ENCODE assay signal across 8 cellular contexts in genomic region chr1:109655624-109656519, GRCh38. TPM values are rescaled to one million over a fixed set of nuclear protein-coding genes. Genes with fewer than 3 reads are reported as not detected.
DNase-seq lines count a peak whose midpoint lies in the region; ATAC-seq and TF ChIP-seq lines count a peak whose summit lies in the region.

TSS of gene GSTM4 (plus strand) at chr1:109656099. CDS start at chr1:109656390, 291 bp downstream.

- DNase-seq in Daoy (ENCODE audit: low read depth), result peak; percentile 96
- peak; percentile 42 for DNase-seq in Jurkat, Clone E6-1 (ENCODE audit: low read depth, low spot score)
- peak; percentile 69 to 70 for DNase-seq in activated naive CD4-positive, alpha-beta T cell treated with anti-CD3 and anti-CD28 coated beads, Interleukin-2, amount 50 U/mL, for 72 hours (ENCODE audit: low spot score in 2 of 2)
- DNase-seq in head of caudate nucleus, result peak; percentile 66 to 94 (median 83)
- DNase-seq in osteoblast (ENCODE audit: insufficient read length, low spot score, missing footprints), result peak; percentile 94
- DNase-seq in testis, result peak; percentile 93

- no peak for TF ChIP-seq POLR2A in testis (IDR thresholded peaks at IDR 0.05)

- H3K79me2 ChIP-seq in osteoblast (ENCODE audit: insufficient read depth, low read length), result no peaks in the 10 kb centered on the region

- H3K9me3 ChIP-seq in osteoblast (ENCODE audit: low read depth, low read length) (no peaks in the 10 kb centered on the region), testis (no peaks in the 10 kb centered on the region)

- intact Hi-C loops in head of caudate nucleus (cut with DNase I), result no loop called here
- intact Hi-C loops in testis (cut with DNase I; ENCODE audit: low total_unique reads), result no loop called here

- H3K36me3 Mint-ChIP-seq in activated naive CD4-positive, alpha-beta T cell treated with anti-CD3 and anti-CD28 coated beads, Interleukin-2, amount 50 U/mL, for 72 hours, result no peaks in the 10 kb centered on the region

- no peaks in the 10 kb centered on the region for H3K9me3 Mint-ChIP-seq in activated naive CD4-positive, alpha-beta T cell treated with anti-CD3 and anti-CD28 coated beads, Interleukin-2, amount 50 U/mL, for 72 hours

- no peaks in the 10 kb centered on the region for H4K20me1 ChIP-seq in osteoblast (ENCODE audit: insufficient read depth, low read length)

- ATAC-seq in GM21526 (IDR thresholded peaks at IDR 0.05; ENCODE audit: low FRiP score, unreplicated experiment) (peak; percentile 94), SK-N-SH treated with all-trans-retinoic acid at 6 μM for 48 hours (peak; percentile 94)
- ATAC-seq in activated naive CD4-positive, alpha-beta T cell treated with anti-CD3 and anti-CD28 coated beads, Interleukin-2, amount 50 U/mL, for 72 hours, result peak; percentile 90 to 93

- H3K27ac ChIP-seq in osteoblast (ENCODE audit: low read depth, low read length) (peak within 1 kb of the TSS; percentile 44), testis (peak within 1 kb of the TSS; percentile 81 to 93)

- peak within 1 kb of the TSS; percentile 82 for H3K4me3 ChIP-seq in Jurkat, Clone E6-1 (ENCODE audit: low read length)
- H3K4me3 ChIP-seq in osteoblast (ENCODE audit: insufficient read depth, low read length) (peak within 1 kb of the TSS; percentile 87), testis (peak within 1 kb of the TSS; percentile 66 to 68)

- H3K27me3 ChIP-seq in osteoblast (ENCODE audit: insufficient read depth, low read length), result peaks cover 18% of the 10 kb centered on the region
- H3K27me3 ChIP-seq in testis, result no peaks in the 10 kb centered on the region

- H3K36me3 ChIP-seq in osteoblast (ENCODE audit: insufficient read depth, low read length) (no peaks in the 10 kb centered on the region), testis (ENCODE audit: low read depth, missing control alignments) (no peaks in the 10 kb centered on the region)

- H3K4me1 ChIP-seq in osteoblast (ENCODE audit: insufficient read depth, low read length), result peaks cover 11% of the 10 kb centered on the region
- peaks cover 29% of the 10 kb centered on the region for H3K4me1 ChIP-seq in testis

- peak within 1 kb of the TSS; percentile 92 for H2AFZ ChIP-seq in osteoblast (ENCODE audit: low read length)

- H3K4me2 ChIP-seq in osteoblast (ENCODE audit: insufficient read depth, low read length), result peak within 1 kb of the TSS; percentile 83

- TF ChIP-seq CTCF in osteoblast (IDR thresholded peaks at IDR 0.05; ENCODE audit: extremely low read depth, low read depth, low read length) (no peak), testis (IDR thresholded peaks at IDR 0.05) (peak in 1 of 3 experiments; percentile 9)

- 0 to 2% methylated on average over 28 to 51 of the region's 53 CpGs for WGBS in testis, 2 donors

- peak within 1 kb of the TSS; percentile 88 to 90 for H3K27ac Mint-ChIP-seq in activated naive CD4-positive, alpha-beta T cell treated with anti-CD3 and anti-CD28 coated beads, Interleukin-2, amount 50 U/mL, for 72 hours

TF ChIP-seq in SK-N-SH treated with all-trans-retinoic acid at 6 μM for 48 hours, 23 proteins besides CTCF, POLR2A, EP300 and RAD21:
- no peak for TF ChIP-seq PPARA (CRISPR knock-in tag; IDR thresholded peaks at IDR 0.05; ENCODE audit: borderline replicate concordance)
- TF ChIP-seq OSR1 (CRISPR knock-in tag; IDR thresholded peaks at IDR 0.05), result no peak
- TF ChIP-seq ZC3H10 (CRISPR knock-in tag; IDR thresholded peaks at IDR 0.05), result no peak

RNA-seq across cellular contexts. Expression of gene GSTM4, which starts in this region (rescaled TPM):
- 34.9 and 42.0 TPM in 2 replicates for total RNA-seq in Daoy (2014; rRNA removed; shearing (Covaris generic))
- polyA plus RNA-seq in Jurkat, Clone E6-1 (2012; ENCODE audit: insufficient read depth, insufficient read length), result 50.8 TPM
- total RNA-seq in activated naive CD4-positive, alpha-beta T cell treated with anti-CD3 and anti-CD28 coated beads, Interleukin-2, amount 50 U/mL, for 72 hours, result 10 to 100 TPM; 22.0 to 23.8 TPM
- total RNA-seq in osteoblast, result 9.4 and 13.8 TPM in 2 replicates
- 10 to 100 TPM; 58.6 to 61.8 TPM for total RNA-seq in testis
- 42.0 TPM for polyA plus RNA-seq in testis (ENCODE audit: insufficient read depth, low read depth, low replicate concordance)

Comparison
In these comparisons a context has a peak if more than half of its experiments do, and no peak if none do; other contexts are left out.
1. Peak in every context shown above with its lines: DNase-seq, ATAC-seq, H3K4me3 ChIP-seq and H3K27ac ChIP-seq.
2. DNase-seq: peak in every context shown above with its lines; median percentile 96 in Daoy; 94 in osteoblast; 93 in testis; 83 in head of caudate nucleus; 70 in activated naive CD4-positive, alpha-beta T cell treated with anti-CD3 and anti-CD28 coated beads, Interleukin-2, amount 50 U/mL, for 72 hours; 42 in Jurkat, Clone E6-1.